In genomic region chr19:52397310-52398090, GRCh38 we compare ENCODE assay signal across 8 cellular contexts. TPM values are rescaled to one million over a fixed set of nuclear protein-coding genes. Genes with fewer than 3 reads are reported as not detected.
DNase-seq lines count a peak whose midpoint lies in the region; ATAC-seq and TF ChIP-seq lines count a peak whose summit lies in the region.

Gene ZNF528 (plus strand): TSS chr19:52397849. CDS start chr19:52402014, 4,165 bp downstream.

- no peak within 1 kb of the TSS for H3K23ac ChIP-seq in trophoblast cell (ENCODE audit: low read length)

- no peak within 1 kb of the TSS for H2BK120ac ChIP-seq in trophoblast cell (ENCODE audit: insufficient read depth, low read length, poor library complexity)

- H3K9ac ChIP-seq in adipocyte (ENCODE audit: low read length) (peak within 1 kb of the TSS; percentile 95), trophoblast cell (ENCODE audit: low read length) (no peak within 1 kb of the TSS)

- H3K27me3 ChIP-seq in adipocyte (replicated peaks; ENCODE audit: control insufficient read depth, insufficient read depth, low read length) (no peaks in the 10 kb centered on the region), trophoblast cell (ENCODE audit: insufficient read depth, low read length) (no peaks in the 10 kb centered on the region), thymus (ENCODE audit: control insufficient read depth, insufficient read depth) (no peaks in the 10 kb centered on the region)

- H2BK5ac ChIP-seq in trophoblast cell (ENCODE audit: low read depth, low read length, poor library complexity) = no peak within 1 kb of the TSS

- H3K27me3 Mint-ChIP-seq in T-cell = no peaks in the 10 kb centered on the region

- H3K9me3 Mint-ChIP-seq in T-cell = peaks cover 14 to 50% (median 38%) of the 10 kb centered on the region in 3 donors

- H3K4me2 ChIP-seq in trophoblast cell (ENCODE audit: low read length) = peak within 1 kb of the TSS; percentile 45

- peaks cover 15% of the 10 kb centered on the region for H3K4me1 ChIP-seq in adipocyte (ENCODE audit: control insufficient read depth, insufficient read depth, low read length)
- H3K4me1 ChIP-seq in trophoblast cell (ENCODE audit: control insufficient read depth in 1 of 2, insufficient read depth in 2 of 2, low read length in 2 of 2) = no peaks in the 10 kb centered on the region
- no peaks in the 10 kb centered on the region for H3K4me1 ChIP-seq in thymus (ENCODE audit: control insufficient read depth, insufficient read depth, low read length)

- no peak within 1 kb of the TSS for H3K4ac ChIP-seq in trophoblast cell (ENCODE audit: low read depth, low read length)

- no peak within 1 kb of the TSS for H2BK12ac ChIP-seq in trophoblast cell (ENCODE audit: low read length)

- no peak within 1 kb of the TSS for H4K12ac ChIP-seq in trophoblast cell (ENCODE audit: low read depth, low read length)

- H3K4me3 ChIP-seq in adipocyte (ENCODE audit: low read length) = peak within 1 kb of the TSS; percentile 92
- H3K4me3 ChIP-seq in trophoblast cell (ENCODE audit: low read depth, low read length) = peak within 1 kb of the TSS; percentile 67
- H3K4me3 ChIP-seq in thymus (ENCODE audit: low read length) = peak within 1 kb of the TSS; percentile 65

- POLR2A ChIA-PET in T-cell (lab: Charles Lee) = no interaction called here

- peak; percentile 99 for DNase-seq in AG08395 (ENCODE audit: low spot score)
- DNase-seq in LHCN-M2 (ENCODE audit: low read depth) = peak; percentile 84
- DNase-seq in T-cell = peak; percentile 83 to 97 (median 91)
- DNase-seq in adipocyte (ENCODE audit: low read depth) = peak; percentile 99
- peak; percentile 85 to 99 (median 96) for DNase-seq in head of caudate nucleus
- peak; percentile 84 to 96 for DNase-seq in trophoblast cell

- H3K14ac ChIP-seq in trophoblast cell (ENCODE audit: low read length) = peak within 1 kb of the TSS; percentile 0

- H3K9me3 ChIP-seq in adipocyte (ENCODE audit: control insufficient read depth, low read length) = peaks cover 33% of the 10 kb centered on the region
- peaks cover 19% of the 10 kb centered on the region for H3K9me3 ChIP-seq in trophoblast cell (ENCODE audit: insufficient read depth, low read depth, low read length)
- peaks cover 3% of the 10 kb centered on the region for H3K9me3 ChIP-seq in thymus (ENCODE audit: control insufficient read depth)

- peak within 1 kb of the TSS; percentile 57 for H4K8ac ChIP-seq in trophoblast cell (ENCODE audit: low read depth, low read length)

- TF ChIP-seq POLR2A in GM19099 (IDR thresholded peaks at IDR 0.05; ENCODE audit: extremely low read depth, insufficient read length, low read depth) = peak; percentile 64

- peak within 1 kb of the TSS; percentile 87 to 89 for H3K27ac Mint-ChIP-seq in T-cell

- no peak within 1 kb of the TSS for H2AK5ac ChIP-seq in trophoblast cell (ENCODE audit: low read length)

- H2AFZ ChIP-seq in trophoblast cell (ENCODE audit: insufficient read depth, low read length, poor library complexity) = peak within 1 kb of the TSS; percentile 44

- H3K27ac ChIP-seq in trophoblast cell (ENCODE audit: low read depth, low read length) = no peak within 1 kb of the TSS
- H3K27ac ChIP-seq in thymus (ENCODE audit: low read depth) = peak within 1 kb of the TSS; percentile 88

- H4K91ac ChIP-seq in trophoblast cell (ENCODE audit: low read depth, low read length) = no peak within 1 kb of the TSS

- H3K79me1 ChIP-seq in trophoblast cell (ENCODE audit: low read length) = no peaks in the 10 kb centered on the region

- H3K4me3 Mint-ChIP-seq in T-cell = peak within 1 kb of the TSS; percentile 88 to 93 (median 88)

- H3K36me3 ChIP-seq in adipocyte (ENCODE audit: control insufficient read depth, insufficient read depth, low read length, severe bottlenecking) (peaks cover 55% of the 10 kb centered on the region), trophoblast cell (ENCODE audit: control insufficient read depth in 1 of 2, insufficient read depth in 2 of 2, low read length in 2 of 2) (peaks cover 2 to 3% of the 10 kb centered on the region in 2 experiments), thymus (ENCODE audit: control insufficient read depth, insufficient read depth) (peaks cover 5% of the 10 kb centered on the region)

- intact Hi-C loops in head of caudate nucleus (cut with DNase I) = no loop called here

- no CpG with 5 or more reads among the region's 37 CpGs for WGBS in trophoblast cell (ENCODE audit: extremely low coverage, insufficient coverage, insufficient read length)
- WGBS in thymus = 2% methylated on average over 37 of the region's 37 CpGs

- CTCF ChIA-PET in T-cell (lab: Charles Lee) = no interaction called here

- H3K79me2 ChIP-seq in trophoblast cell (ENCODE audit: control insufficient read depth, insufficient read depth, low read length, poor library complexity) = no peaks in the 10 kb centered on the region

- no peak within 1 kb of the TSS for H3K18ac ChIP-seq in trophoblast cell (ENCODE audit: low read length)

- H3K36me3 Mint-ChIP-seq in T-cell = peaks cover 79% of the 10 kb centered on the region

- ATAC-seq in T-cell (replicated peaks in 1 of 4) = peak; percentile 94 to 99 (median 98)

- H3K4me1 Mint-ChIP-seq in T-cell = peaks cover 21 to 26% (median 22%) of the 10 kb centered on the region in 3 donors

RNA-seq across cellular contexts. Expression of gene ZNF528, which starts in this region (rescaled TPM):
- total RNA-seq in LHCN-M2 (2014; rRNA removed) (13.9 and 14.7 TPM in 2 replicates), T-cell (10 to 100 TPM; 18.7 to 36.5 (median 32.4) TPM)
- 7.5 TPM for polyA plus RNA-seq in LHCN-M2 (2012)
- polyA plus RNA-seq in trophoblast cell (2013) = 6.1 and 6.5 TPM in 2 replicates
- polyA plus RNA-seq in thymus = 18.4 TPM
